Comparison of ENCODE assay signal across 23 cellular contexts in genomic region chr2:234818937-234819336, GRCh38.
A peak's percentile ranks its signal among the peaks of the same experiment; 100 is the strongest.
DNase-seq lines count a peak whose midpoint lies in the region; ATAC-seq and TF ChIP-seq lines count a peak whose summit lies in the region.
"Had no signal": no experiment of that assay in that cellular context is flagged by ENCODE, and none has a peak within 500 bp of the region (broad histone marks: within the 10 kb centered on the region; RNA-seq: fewer than 3 reads in every experiment).

No MANE protein-coding gene starts in this region.

- H3K4me3 Mint-ChIP-seq in endothelial cell (ENCODE audit: unreplicated experiment), result no peak overlapping the region
- H3K4me3 Mint-ChIP-seq: activated CD4-positive, alpha-beta memory T cell treated with anti-CD3 and anti-CD28 coated beads for 36 hours; effector memory CD8-positive, alpha-beta T cell; natural killer cell; T-helper 17 cell had no signal

- no peak overlapping the region for H3K27ac ChIP-seq in fibroblast of lung (ENCODE audit: insufficient read depth, low read length)
- H3K27ac ChIP-seq in testis, result no peak overlapping the region
- H3K27ac ChIP-seq: 22Rv1, skin epidermis, stomach had no signal

- peak; percentile 1 to 7 for TF ChIP-seq CTCF in fibroblast of lung (conservative IDR thresholded peaks at IDR 0.05 in 1 of 2, IDR thresholded peaks at IDR 0.05 in 1 of 2; ENCODE audit: low read depth in 1 of 2, low read length in 2 of 2)
- TF ChIP-seq CTCF in testis (IDR thresholded peaks at IDR 0.05), result peak in 2 of 3 experiments; percentile 28 to 30
- no peak for TF ChIP-seq CTCF in GM13977 (IDR thresholded peaks at IDR 0.05; ENCODE audit: extremely low read depth, insufficient read depth, missing control alignments)
- TF ChIP-seq CTCF in endothelial cell (IDR thresholded peaks at IDR 0.05; ENCODE audit: unreplicated experiment), result no peak

- H3K9ac ChIP-seq in fibroblast of lung (ENCODE audit: insufficient read depth, low read length), result no peak overlapping the region

- in situ Hi-C loops in GM13977 (cut with MboI; ENCODE audit: low pct_unique_long_range_greater_than_20kb, low sequenced_read_pairs, unreplicated experiment), result no loop called here

- H3K27me3 ChIP-seq in fibroblast of lung (ENCODE audit: control insufficient read depth, insufficient read depth, low read length) (no peaks in the 10 kb centered on the region), testis (no peaks in the 10 kb centered on the region)
- H3K27me3 ChIP-seq: stomach had no signal

- no peaks in the 10 kb centered on the region for H3K36me3 ChIP-seq in fibroblast of lung (ENCODE audit: control insufficient read depth, insufficient read depth, low read length)
- H3K36me3 ChIP-seq in testis (ENCODE audit: low read depth, missing control alignments), result no peaks in the 10 kb centered on the region
- H3K36me3 ChIP-seq: stomach had no signal

- DNase-seq in DMS53 (lab: John Stamatoyannopoulos, UW) (peak; percentile 34), DMS53 treated with DMSO at 0.1 percent for 48 hours (lab: John Stamatoyannopoulos, UW; ENCODE audit: unreplicated experiment) (no peak), fibroblast of lung (ENCODE audit: low read depth in 2 of 2) (no peak), testis (no peak), GM13977 (ENCODE audit: low spot score) (no peak), DMS153 treated with DMSO at 0.1 percent for 48 hours (lab: John Stamatoyannopoulos, UW; ENCODE audit: unreplicated experiment) (no peak), endothelial cell (ENCODE audit: low spot score) (no peak)
- DNase-seq: activated CD4-positive, alpha-beta memory T cell treated with anti-CD3 and anti-CD28 coated beads for 36 hours; activated T-cell treated with anti-CD3 and anti-CD28 coated beads for 4 hours; DMS153; effector memory CD8-positive, alpha-beta T cell; foreskin melanocyte; natural killer cell; NCI-H1105; NCI-H2107; NCI-H510A treated with DMSO at 0.1 percent for 48 hours; SHP77; stimulated activated CD4-positive, alpha-beta T cell treated with anti-CD3 and anti-CD28 coated beads, Interleukin-2, amount 100 ng/mL, for 48 hours; stomach; T-helper 17 cell had no signal

- H3K36me3 Mint-ChIP-seq in endothelial cell (ENCODE audit: low read depth, unreplicated experiment), result peaks cover 2% of the 10 kb centered on the region
- H3K36me3 Mint-ChIP-seq: activated CD4-positive, alpha-beta memory T cell treated with anti-CD3 and anti-CD28 coated beads for 36 hours; natural killer cell had no signal

- peaks cover 5% of the 10 kb centered on the region for H3K27me3 Mint-ChIP-seq in endothelial cell (ENCODE audit: unreplicated experiment)

- no peak for TF ChIP-seq POLR2A in testis (IDR thresholded peaks at IDR 0.05)

- H4K20me1 ChIP-seq in fibroblast of lung (ENCODE audit: control insufficient read depth, extremely low read depth, insufficient read depth, low read length), result no peaks in the 10 kb centered on the region

- H3K4me1 ChIP-seq in fibroblast of lung (ENCODE audit: control insufficient read depth, extremely low read depth, insufficient read depth, low read length) (peaks cover 8% of the 10 kb centered on the region), testis (peaks cover 5% of the 10 kb centered on the region)

- H3K9me3 Mint-ChIP-seq in endothelial cell (ENCODE audit: unreplicated experiment), result no peaks in the 10 kb centered on the region
- H3K9me3 Mint-ChIP-seq: activated CD4-positive, alpha-beta memory T cell treated with anti-CD3 and anti-CD28 coated beads for 36 hours; effector memory CD8-positive, alpha-beta T cell; natural killer cell had no signal

- H3K79me2 ChIP-seq in fibroblast of lung (ENCODE audit: control insufficient read depth, insufficient read depth, low read length), result no peaks in the 10 kb centered on the region

- no peak overlapping the region for H2AFZ ChIP-seq in fibroblast of lung (ENCODE audit: low read length)

- H3K27ac Mint-ChIP-seq in endothelial cell (ENCODE audit: unreplicated experiment), result no peak overlapping the region
- H3K27ac Mint-ChIP-seq: activated CD4-positive, alpha-beta memory T cell treated with anti-CD3 and anti-CD28 coated beads for 36 hours; effector memory CD8-positive, alpha-beta T cell; natural killer cell; T-helper 17 cell had no signal

- peaks cover 24% of the 10 kb centered on the region for H3K4me1 Mint-ChIP-seq in endothelial cell (ENCODE audit: unreplicated experiment)
- H3K4me1 Mint-ChIP-seq: natural killer cell, T-helper 17 cell had no signal

- WGBS in testis, 2 donors, result 76 to 83% methylated on average over 3 of the region's 3 CpGs

- ATAC-seq in SK-N-SH treated with all-trans-retinoic acid at 6 μM for 48 hours, result peak; percentile 64; the same call in 2 of the 3 replicates
- ATAC-seq: effector memory CD8-positive, alpha-beta T cell; natural killer cell; T-helper 17 cell had no signal

- H3K4me2 ChIP-seq in fibroblast of lung (ENCODE audit: extremely low read depth, insufficient read depth, low read length), result no peak overlapping the region

- intact Hi-C loops in testis (cut with DNase I; ENCODE audit: low total_unique reads), result no loop called here

- H3K9me3 ChIP-seq in fibroblast of lung (ENCODE audit: control insufficient read depth, insufficient read depth, low read depth, low read length), result no peaks in the 10 kb centered on the region
- no peaks in the 10 kb centered on the region for H3K9me3 ChIP-seq in testis
- H3K9me3 ChIP-seq: stomach had no signal

- H3K4me3 ChIP-seq in fibroblast of lung (replicated peaks in 1 of 4; ENCODE audit: control extremely low read depth in 1 of 4, insufficient read depth in 1 of 4, low read depth in 3 of 4, low read length in 4 of 4) (no peak overlapping the region), testis (no peak overlapping the region)
- H3K4me3 ChIP-seq: skin epidermis, stomach had no signal

TF ChIP-seq in SK-N-SH treated with all-trans-retinoic acid at 6 μM for 48 hours, 23 proteins besides CTCF, POLR2A, EP300 and RAD21:
- TF ChIP-seq GLIS3 (CRISPR knock-in tag; IDR thresholded peaks at IDR 0.05), result no peak
- no peak for TF ChIP-seq TOX (CRISPR knock-in tag; IDR thresholded peaks at IDR 0.05; ENCODE audit: borderline replicate concordance)
- TF ChIP-seq ZNF70 (CRISPR knock-in tag; IDR thresholded peaks at IDR 0.05), result no peak
- no peak for TF ChIP-seq ZFP30 (CRISPR knock-in tag; IDR thresholded peaks at IDR 0.05)
- no peak for TF ChIP-seq ESRRG (CRISPR knock-in tag; IDR thresholded peaks at IDR 0.05)
- TF ChIP-seq ARNTL (CRISPR knock-in tag; IDR thresholded peaks at IDR 0.05; ENCODE audit: borderline replicate concordance, low read depth), result no peak
- TF ChIP-seq, protein P1, sequence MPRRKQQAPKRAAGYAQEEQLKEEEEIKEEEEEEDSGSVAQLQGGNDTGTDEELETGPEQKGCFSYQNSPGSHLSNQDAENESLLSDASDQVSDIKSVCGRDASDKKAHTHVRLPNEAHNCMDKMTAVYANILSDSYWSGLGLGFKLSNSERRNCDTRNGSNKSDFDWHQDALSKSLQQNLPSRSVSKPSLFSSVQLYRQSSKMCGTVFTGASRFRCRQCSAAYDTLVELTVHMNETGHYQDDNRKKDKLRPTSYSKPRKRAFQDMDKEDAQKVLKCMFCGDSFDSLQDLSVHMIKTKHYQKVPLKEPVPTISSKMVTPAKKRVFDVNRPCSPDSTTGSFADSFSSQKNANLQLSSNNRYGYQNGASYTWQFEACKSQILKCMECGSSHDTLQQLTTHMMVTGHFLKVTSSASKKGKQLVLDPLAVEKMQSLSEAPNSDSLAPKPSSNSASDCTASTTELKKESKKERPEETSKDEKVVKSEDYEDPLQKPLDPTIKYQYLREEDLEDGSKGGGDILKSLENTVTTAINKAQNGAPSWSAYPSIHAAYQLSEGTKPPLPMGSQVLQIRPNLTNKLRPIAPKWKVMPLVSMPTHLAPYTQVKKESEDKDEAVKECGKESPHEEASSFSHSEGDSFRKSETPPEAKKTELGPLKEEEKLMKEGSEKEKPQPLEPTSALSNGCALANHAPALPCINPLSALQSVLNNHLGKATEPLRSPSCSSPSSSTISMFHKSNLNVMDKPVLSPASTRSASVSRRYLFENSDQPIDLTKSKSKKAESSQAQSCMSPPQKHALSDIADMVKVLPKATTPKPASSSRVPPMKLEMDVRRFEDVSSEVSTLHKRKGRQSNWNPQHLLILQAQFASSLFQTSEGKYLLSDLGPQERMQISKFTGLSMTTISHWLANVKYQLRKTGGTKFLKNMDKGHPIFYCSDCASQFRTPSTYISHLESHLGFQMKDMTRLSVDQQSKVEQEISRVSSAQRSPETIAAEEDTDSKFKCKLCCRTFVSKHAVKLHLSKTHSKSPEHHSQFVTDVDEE (CRISPR knock-in tag; IDR thresholded peaks at IDR 0.05), result no peak
- no peak for TF ChIP-seq BACH2 (CRISPR knock-in tag; IDR thresholded peaks at IDR 0.05; ENCODE audit: borderline replicate concordance)
- TF ChIP-seq, protein P2, sequence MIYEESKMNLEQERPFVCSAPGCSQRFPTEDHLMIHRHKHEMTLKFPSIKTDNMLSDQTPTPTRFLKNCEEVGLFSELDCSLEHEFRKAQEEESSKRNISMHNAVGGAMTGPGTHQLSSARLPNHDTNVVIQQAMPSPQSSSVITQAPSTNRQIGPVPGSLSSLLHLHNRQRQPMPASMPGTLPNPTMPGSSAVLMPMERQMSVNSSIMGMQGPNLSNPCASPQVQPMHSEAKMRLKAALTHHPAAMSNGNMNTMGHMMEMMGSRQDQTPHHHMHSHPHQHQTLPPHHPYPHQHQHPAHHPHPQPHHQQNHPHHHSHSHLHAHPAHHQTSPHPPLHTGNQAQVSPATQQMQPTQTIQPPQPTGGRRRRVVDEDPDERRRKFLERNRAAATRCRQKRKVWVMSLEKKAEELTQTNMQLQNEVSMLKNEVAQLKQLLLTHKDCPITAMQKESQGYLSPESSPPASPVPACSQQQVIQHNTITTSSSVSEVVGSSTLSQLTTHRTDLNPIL (CRISPR knock-in tag; IDR thresholded peaks at IDR 0.05; ENCODE audit: low read depth), result no peak
- no peak for TF ChIP-seq ISL1 (CRISPR knock-in tag; IDR thresholded peaks at IDR 0.05)
TF ChIP-seq in SK-N-SH treated with all-trans-retinoic acid at 6 μM for 48 hours: peak in this region for 0.

Comparison
In these comparisons a context has a peak if more than half of its experiments do, and no peak if none do; other contexts are left out.
1. CTCF ChIP-seq: peak in fibroblast of lung (2 of 2) and testis (2 of 3); none in GM13977 (single experiment) and endothelial cell (single experiment).